Comparison of ENCODE assay signal across 1 cellular context in genomic region chr12:98771811-98772752, GRCh38.
TF ChIP-seq lines count a peak whose summit lies in the region.

No MANE protein-coding gene starts in this region.

TF ChIP-seq in K562, 482 proteins besides CTCF, POLR2A, EP300 and RAD21 (continued from another document):
- TF ChIP-seq BMI1 (IDR thresholded peaks at IDR 0.05; ENCODE audit: low read length) (no peak), HOXB6 (CRISPR knock-in tag; IDR thresholded peaks at IDR 0.05; ENCODE audit: borderline replicate concordance) (no peak), JUND (IDR thresholded peaks at IDR 0.05; ENCODE audit: borderline replicate concordance, low read depth, low read length) (peak; percentile 53; the same call in 1 of the 2 replicates), JUND (tag; IDR thresholded peaks at IDR 0.05; ENCODE audit: borderline replicate concordance, low read depth, low read length) (peak; percentile 56; the same call in 1 of the 3 replicates), TEAD2 (tag; IDR thresholded peaks at IDR 0.05) (no peak), JUN (IDR thresholded peaks at IDR 0.05; ENCODE audit: borderline replicate concordance, low read depth, low read length) (0 out of 2 replicates have a peak, but pooled peaks have one; percentile 18), JUN (CRISPR knock-in tag; IDR thresholded peaks at IDR 0.05; ENCODE audit: borderline replicate concordance) (no peak), CEBPG (CRISPR knock-in tag; IDR thresholded peaks at IDR 0.05) (peak; percentile 38; the same call in 1 of the 2 replicates), CEBPG (tag; conservative IDR thresholded peaks at IDR 0.05 in 1 of 2, IDR thresholded peaks at IDR 0.05 in 1 of 2) (no peak; a peak in 1 of 4 replicates), ZNF431 (CRISPR knock-in tag; IDR thresholded peaks at IDR 0.05) (peak; percentile 66), ATF7 (IDR thresholded peaks at IDR 0.05) (peak; percentile 81), CEBPB (tag; IDR thresholded peaks at IDR 0.05) (0 out of 2 replicates have a peak, but pooled peaks have one; percentile 10)
